Comparison of ENCODE assay signal across 11 cellular contexts in genomic region chr1:205633421-205633976, GRCh38. TPM values are rescaled to one million over a fixed set of nuclear protein-coding genes. Genes with fewer than 3 reads are reported as not detected.
DNase-seq lines count a peak whose midpoint lies in the region; ATAC-seq and TF ChIP-seq lines count a peak whose summit lies in the region.
"Had no signal": no experiment of that assay in that cellular context is flagged by ENCODE, and none has a peak within 500 bp of the region (broad histone marks: within the 10 kb centered on the region; RNA-seq: fewer than 3 reads in every experiment).

No MANE protein-coding gene starts in this region.

- POLR2A ChIA-PET in activated B cell treated with CpG ODN at 0.5 μM for 24 hours (lab: Charles Lee): interaction anchor here (1.4 to 3.7 kb wide), 4 partner anchors 25 to 141 kb away, joined by 9 to 119 read pairs (median 22); partner anchors contain the start of gene RAB29

- H3K9me3 Mint-ChIP-seq in activated naive CD4-positive, alpha-beta T cell treated with anti-CD3 and anti-CD28 coated beads, Interleukin-2, amount 50 U/mL, for 24 hours: no peaks in the 10 kb centered on the region
- H3K9me3 Mint-ChIP-seq in activated naive CD4-positive, alpha-beta T cell treated with anti-CD3 and anti-CD28 coated beads, Interleukin-2, amount 10 ng/mL, durations not matched to agents 7 days and 5 days: no peaks in the 10 kb centered on the region
- no peaks in the 10 kb centered on the region for H3K9me3 Mint-ChIP-seq in activated B cell treated with CpG ODN at 0.5 μM for 24 hours
- no peaks in the 10 kb centered on the region for H3K9me3 Mint-ChIP-seq in stimulated activated effector memory CD8-positive, alpha-beta T cell treated with anti-CD3 and anti-CD28 coated beads, Interleukin-12 subunit alpha, Interleukin-12 subunit beta, amount 100 ng/mL, for 72 hours

- H3K27ac Mint-ChIP-seq in activated naive CD4-positive, alpha-beta T cell treated with anti-CD3 and anti-CD28 coated beads, Interleukin-2, amount 50 U/mL, for 24 hours: peak overlapping the region; percentile 35
- no peak overlapping the region for H3K27ac Mint-ChIP-seq in activated naive CD4-positive, alpha-beta T cell treated with anti-CD3 and anti-CD28 coated beads, Interleukin-2, amount 10 ng/mL, durations not matched to agents 7 days and 5 days
- peak overlapping the region; percentile 93 for H3K27ac Mint-ChIP-seq in activated B cell treated with CpG ODN at 0.5 μM for 24 hours
- peak overlapping the region; percentile 69 for H3K27ac Mint-ChIP-seq in stimulated activated effector memory CD8-positive, alpha-beta T cell treated with anti-CD3 and anti-CD28 coated beads, Interleukin-12 subunit alpha, Interleukin-12 subunit beta, amount 100 ng/mL, for 72 hours

- intact Hi-C loops in activated B cell treated with CpG ODN at 0.5 μM for 24 hours (cut with micrococcal nuclease): loop anchor here (2.0 kb wide), 1 partner anchor 15 kb away; no protein-coding TSS in a partner anchor

- TF ChIP-seq CTCF in activated B cell treated with CpG ODN at 0.5 μM for 24 hours (IDR thresholded peaks at IDR 0.05): no peak
- TF ChIP-seq CTCF in fibroblast of pulmonary artery (IDR thresholded peaks at IDR 0.05; ENCODE audit: low read length, missing control alignments): no peak

- H3K36me3 Mint-ChIP-seq in activated naive CD4-positive, alpha-beta T cell treated with anti-CD3 and anti-CD28 coated beads, Interleukin-2, amount 50 U/mL, for 24 hours: peaks cover 2% of the 10 kb centered on the region
- H3K36me3 Mint-ChIP-seq in activated naive CD4-positive, alpha-beta T cell treated with anti-CD3 and anti-CD28 coated beads, Interleukin-2, amount 10 ng/mL, durations not matched to agents 7 days and 5 days: peaks cover 16% of the 10 kb centered on the region
- H3K36me3 Mint-ChIP-seq in activated B cell treated with CpG ODN at 0.5 μM for 24 hours (ENCODE audit: low read depth): peaks cover 11% of the 10 kb centered on the region
- peaks cover 39% of the 10 kb centered on the region for H3K36me3 Mint-ChIP-seq in stimulated activated effector memory CD8-positive, alpha-beta T cell treated with anti-CD3 and anti-CD28 coated beads, Interleukin-12 subunit alpha, Interleukin-12 subunit beta, amount 100 ng/mL, for 72 hours

- peaks cover 17% of the 10 kb centered on the region for H3K4me1 Mint-ChIP-seq in activated naive CD4-positive, alpha-beta T cell treated with anti-CD3 and anti-CD28 coated beads, Interleukin-2, amount 50 U/mL, for 24 hours
- H3K4me1 Mint-ChIP-seq in activated naive CD4-positive, alpha-beta T cell treated with anti-CD3 and anti-CD28 coated beads, Interleukin-2, amount 10 ng/mL, durations not matched to agents 7 days and 5 days: peaks cover 43% of the 10 kb centered on the region
- H3K4me1 Mint-ChIP-seq in activated B cell treated with CpG ODN at 0.5 μM for 24 hours: peaks cover 32% of the 10 kb centered on the region
- H3K4me1 Mint-ChIP-seq in stimulated activated effector memory CD8-positive, alpha-beta T cell treated with anti-CD3 and anti-CD28 coated beads, Interleukin-12 subunit alpha, Interleukin-12 subunit beta, amount 100 ng/mL, for 72 hours: peaks cover 26% of the 10 kb centered on the region

- ATAC-seq in activated B cell treated with CpG ODN at 0.5 μM for 24 hours (ENCODE audit: low read depth): no peak
- ATAC-seq in stimulated activated effector memory CD8-positive, alpha-beta T cell treated with anti-CD3 and anti-CD28 coated beads, Interleukin-12 subunit alpha, Interleukin-12 subunit beta, amount 100 ng/mL, for 72 hours: no peak
- no peak for ATAC-seq in HG02759 (IDR thresholded peaks at IDR 0.05; ENCODE audit: unreplicated experiment)
- no peak for ATAC-seq in GM21515 (IDR thresholded peaks at IDR 0.05; ENCODE audit: unreplicated experiment)

- H3K4me3 Mint-ChIP-seq in activated naive CD4-positive, alpha-beta T cell treated with anti-CD3 and anti-CD28 coated beads, Interleukin-2, amount 50 U/mL, for 24 hours: no peak overlapping the region
- no peak overlapping the region for H3K4me3 Mint-ChIP-seq in activated naive CD4-positive, alpha-beta T cell treated with anti-CD3 and anti-CD28 coated beads, Interleukin-2, amount 10 ng/mL, durations not matched to agents 7 days and 5 days
- no peak overlapping the region for H3K4me3 Mint-ChIP-seq in activated B cell treated with CpG ODN at 0.5 μM for 24 hours
- H3K4me3 Mint-ChIP-seq in stimulated activated effector memory CD8-positive, alpha-beta T cell treated with anti-CD3 and anti-CD28 coated beads, Interleukin-12 subunit alpha, Interleukin-12 subunit beta, amount 100 ng/mL, for 72 hours: no peak overlapping the region

- no peaks in the 10 kb centered on the region for H3K27me3 Mint-ChIP-seq in activated naive CD4-positive, alpha-beta T cell treated with anti-CD3 and anti-CD28 coated beads, Interleukin-2, amount 50 U/mL, for 24 hours
- H3K27me3 Mint-ChIP-seq in activated naive CD4-positive, alpha-beta T cell treated with anti-CD3 and anti-CD28 coated beads, Interleukin-2, amount 10 ng/mL, durations not matched to agents 7 days and 5 days: peaks cover 20% of the 10 kb centered on the region
- no peaks in the 10 kb centered on the region for H3K27me3 Mint-ChIP-seq in activated B cell treated with CpG ODN at 0.5 μM for 24 hours

- no peak overlapping the region for H3K4me3 ChIP-seq in fibroblast of pulmonary artery (replicated peaks; ENCODE audit: low read depth, low read length)

- CTCF ChIA-PET in activated naive CD4-positive, alpha-beta T cell treated with anti-CD3 and anti-CD28 coated beads, Interleukin-2, amount 10 ng/mL, durations not matched to agents 7 days and 5 days (lab: Charles Lee): interaction anchor here (1.1 to 7.2 kb wide), 7 partner anchors 15 to 106 kb away, joined by 4 to 234 read pairs (median 10); no protein-coding TSS in a partner anchor
- CTCF ChIA-PET in activated B cell treated with CpG ODN at 0.5 μM for 24 hours (lab: Charles Lee): interaction anchor here (1.5 to 7.3 kb wide), 5 partner anchors 23 to 105 kb away, joined by 9 to 126 read pairs (median 13); no protein-coding TSS in a partner anchor

- no peak for DNase-seq in activated naive CD4-positive, alpha-beta T cell treated with anti-CD3 and anti-CD28 coated beads, Interleukin-2, amount 10 ng/mL, durations not matched to agents 7 days and 5 days
- DNase-seq in activated B cell treated with CpG ODN at 0.5 μM for 24 hours (no peak), fibroblast of pulmonary artery (ENCODE audit: low read depth) (peak; percentile 84), NCI-H1092 treated with DMSO at 0.1 percent for 48 hours (lab: John Stamatoyannopoulos, UW) (no peak)
- DNase-seq in stimulated activated effector memory CD8-positive, alpha-beta T cell treated with anti-CD3 and anti-CD28 coated beads, Interleukin-12 subunit alpha, Interleukin-12 subunit beta, amount 100 ng/mL, for 72 hours (ENCODE audit: low spot score in 2 of 2): no peak
- DNase-seq: ACHN, NCI-H526, T-helper 1 cell had no signal

RNA-seq across cellular contexts. Expression of gene ELK4, which starts 1.7 kb away (rescaled TPM):
- total RNA-seq in activated B cell treated with CpG ODN at 0.5 μM for 24 hours: 130 and 141 TPM in 2 replicates

RNA-seq across cellular contexts. Expression of gene SLC45A3, which starts 46.8 kb away (rescaled TPM):
- 6.9 and 7.4 TPM in 2 replicates for total RNA-seq in activated B cell treated with CpG ODN at 0.5 μM for 24 hours
